In genomic region chr11:88484873-88485621, GRCh38 we compare ENCODE assay signal across 1 cellular context.
TF ChIP-seq lines count a peak whose summit lies in the region.

No MANE protein-coding gene starts in this region.

TF ChIP-seq in GM23338, 12 proteins besides CTCF, POLR2A, EP300 and RAD21 (continued from another document):
- TF ChIP-seq NANOG (IDR thresholded peaks at IDR 0.05; ENCODE audit: borderline replicate concordance): no peak
- no peak for TF ChIP-seq ZNF331 (CRISPR knock-in tag; IDR thresholded peaks at IDR 0.05; ENCODE audit: low read depth)
- TF ChIP-seq POLR2AphosphoS5 (IDR thresholded peaks at IDR 0.05; ENCODE audit: low read depth): no peak
- TF ChIP-seq EZH2phosphoT487 (IDR thresholded peaks at IDR 0.05; ENCODE audit: unreplicated experiment): no peak
